8 cellular contexts compared by ENCODE assay signal in genomic region chr17:78779271-78779600, GRCh38. TPM values are rescaled to one million over a fixed set of nuclear protein-coding genes. Genes with fewer than 3 reads are reported as not detected.
A peak's percentile ranks its signal among the peaks of the same experiment; 100 is the strongest.
DNase-seq lines count a peak whose midpoint lies in the region; ATAC-seq and TF ChIP-seq lines count a peak whose summit lies in the region.
"Not testable (repeated sequence)": the region's sequence is repeated elsewhere in the genome, so short reads cannot be mapped to it uniquely, and the experiment has no call there.

No MANE protein-coding gene starts in this region.

- H3K36me3 Mint-ChIP-seq in CD4-positive, CD25-positive, alpha-beta regulatory T cell = peaks cover 15% of the 10 kb centered on the region
- not testable (repeated sequence) for H3K36me3 Mint-ChIP-seq in activated T-cell treated with anti-CD3 and anti-CD28 coated beads, Interleukin-2, amount 50 U/mL, for 4 hours (ENCODE audit: insufficient read depth); neural progenitor cell
- peaks cover 41% of the 10 kb centered on the region for H3K36me3 Mint-ChIP-seq in central memory CD8-positive, alpha-beta T cell (ENCODE audit: insufficient read depth)

- not testable (repeated sequence) for ATAC-seq in CD4-positive, CD25-positive, alpha-beta regulatory T cell (ENCODE audit: low read depth in 2 of 2); activated T-cell treated with anti-CD3 and anti-CD28 coated beads, Interleukin-2, amount 50 U/mL, for 4 hours; central memory CD8-positive, alpha-beta T cell (replicated peaks; ENCODE audit: extremely low read depth, poor library complexity, severe bottlenecking); left lung

- H3K4me1 ChIP-seq in CD4-positive, CD25-positive, alpha-beta regulatory T cell (ENCODE audit: control insufficient read depth, insufficient read depth, low read length, poor library complexity, severe bottlenecking) = peaks cover 71% of the 10 kb centered on the region
- H3K4me1 ChIP-seq in Loucy (ENCODE audit: insufficient read depth, low read length, poor library complexity, severe bottlenecking) (peaks cover 39% of the 10 kb centered on the region), left lung (peaks cover 14 to 80% of the 10 kb centered on the region in 2 donors), neural progenitor cell (peaks cover 12% of the 10 kb centered on the region), subcutaneous abdominal adipose tissue (ENCODE audit: control insufficient read depth in 5 of 5, insufficient read depth in 5 of 5, low read length in 5 of 5) (peaks cover 0 to 53% (median 38%) of the 10 kb centered on the region in 5 donors)

- H3F3A ChIP-seq in Loucy (ENCODE audit: low read depth) = not testable (repeated sequence)
- H3F3A ChIP-seq in neural progenitor cell (ENCODE audit: low read depth) = peaks cover 29% of the 10 kb centered on the region

- peaks cover 74% of the 10 kb centered on the region for H3K79me2 ChIP-seq in Loucy (ENCODE audit: insufficient read depth, low read length)
- H3K79me2 ChIP-seq in neural progenitor cell (ENCODE audit: low read depth) = not testable (repeated sequence)

- H3K9me3 Mint-ChIP-seq in CD4-positive, CD25-positive, alpha-beta regulatory T cell; activated T-cell treated with anti-CD3 and anti-CD28 coated beads, Interleukin-2, amount 50 U/mL, for 4 hours; central memory CD8-positive, alpha-beta T cell; neural progenitor cell: not testable (repeated sequence)

- intact Hi-C loops in left lung (cut with DNase I) = not testable (repeated sequence)

- peak overlapping the region; percentile 90 to 98 (median 92) for H3K4me3 Mint-ChIP-seq in CD4-positive, CD25-positive, alpha-beta regulatory T cell
- H3K4me3 Mint-ChIP-seq in activated T-cell treated with anti-CD3 and anti-CD28 coated beads, Interleukin-2, amount 50 U/mL, for 4 hours = peak overlapping the region; percentile 90
- H3K4me3 Mint-ChIP-seq in central memory CD8-positive, alpha-beta T cell = peak overlapping the region; percentile 86
- H3K4me3 Mint-ChIP-seq in neural progenitor cell = peak overlapping the region; percentile 72

- not testable (repeated sequence) for H3K9me3 ChIP-seq in CD4-positive, CD25-positive, alpha-beta regulatory T cell (ENCODE audit: control insufficient read depth in 2 of 2, low read length in 2 of 2); Loucy (ENCODE audit: insufficient read depth, low read depth, low read length); left lung; neural progenitor cell (ENCODE audit: low read depth); subcutaneous abdominal adipose tissue (ENCODE audit: control insufficient read depth in 5 of 5, low read length in 5 of 5)

- H3K9ac ChIP-seq in Loucy (ENCODE audit: low read depth, low read length, poor library complexity, severe bottlenecking) (peak overlapping the region; percentile 80), subcutaneous abdominal adipose tissue (ENCODE audit: low read length in 5 of 5) (peak overlapping the region in 2 of 5 donors; percentile 16 to 62)
- H3K9ac ChIP-seq in neural progenitor cell = not testable (repeated sequence)

- H3K27ac Mint-ChIP-seq in CD4-positive, CD25-positive, alpha-beta regulatory T cell = peak overlapping the region; percentile 96 to 100 (median 97)
- H3K27ac Mint-ChIP-seq in central memory CD8-positive, alpha-beta T cell (ENCODE audit: low read depth) = peak overlapping the region; percentile 94
- H3K27ac Mint-ChIP-seq in neural progenitor cell = not testable (repeated sequence)

- H2AFZ ChIP-seq in Loucy (ENCODE audit: low read length); neural progenitor cell (replicated peaks): not testable (repeated sequence)

- peak overlapping the region; percentile 92 for H3K27ac ChIP-seq in CD4-positive, CD25-positive, alpha-beta regulatory T cell (ENCODE audit: insufficient read depth, low read length, poor library complexity, severe bottlenecking)
- H3K27ac ChIP-seq in left lung (peak overlapping the region; percentile 94), subcutaneous abdominal adipose tissue (ENCODE audit: low read depth, low read length) (peak overlapping the region; percentile 32)
- not testable (repeated sequence) for H3K27ac ChIP-seq in neural progenitor cell

- not testable (repeated sequence) for H3K27me3 Mint-ChIP-seq in CD4-positive, CD25-positive, alpha-beta regulatory T cell; activated T-cell treated with anti-CD3 and anti-CD28 coated beads, Interleukin-2, amount 50 U/mL, for 4 hours (ENCODE audit: low read depth); central memory CD8-positive, alpha-beta T cell; neural progenitor cell (ENCODE audit: insufficient read depth, low read depth)

- H3K4me3 ChIP-seq in CD4-positive, CD25-positive, alpha-beta regulatory T cell (ENCODE audit: low read depth, low read length) = peak overlapping the region; percentile 99
- H3K4me3 ChIP-seq in Loucy (ENCODE audit: low read length, poor library complexity, severe bottlenecking) = peak overlapping the region; percentile 79
- peak overlapping the region in 1 of 2 donors; percentile 86 for H3K4me3 ChIP-seq in left lung
- not testable (repeated sequence) for H3K4me3 ChIP-seq in neural progenitor cell
- H3K4me3 ChIP-seq in subcutaneous abdominal adipose tissue (ENCODE audit: low read depth in 1 of 5, low read length in 5 of 5) = peak overlapping the region in 2 of 5 donors; percentile 50 to 82

- not testable (repeated sequence) for H3K36me3 ChIP-seq in CD4-positive, CD25-positive, alpha-beta regulatory T cell (ENCODE audit: control insufficient read depth, insufficient read depth, low read length); Loucy (ENCODE audit: insufficient read depth, low read length); left lung; neural progenitor cell; subcutaneous abdominal adipose tissue (ENCODE audit: control insufficient read depth in 5 of 5, insufficient read depth in 5 of 5, low read length in 5 of 5)

- DNase-seq in CD4-positive, CD25-positive, alpha-beta regulatory T cell; activated T-cell treated with anti-CD3 and anti-CD28 coated beads, Interleukin-2, amount 50 U/mL, for 4 hours; central memory CD8-positive, alpha-beta T cell (ENCODE audit: low spot score in 2 of 2); left lung; neural progenitor cell (ENCODE audit: low spot score): not testable (repeated sequence)
- peak; percentile 9 for DNase-seq in SIG-M5 treated with dmso at 0.1 percent for 504 hours (lab: John Stamatoyannopoulos, UW; ENCODE audit: unreplicated experiment)

- H3K27me3 ChIP-seq in CD4-positive, CD25-positive, alpha-beta regulatory T cell (ENCODE audit: control insufficient read depth, insufficient read depth, low read length); Loucy (ENCODE audit: insufficient read depth, low read length, poor library complexity, severe bottlenecking); left lung; subcutaneous abdominal adipose tissue (ENCODE audit: control insufficient read depth in 5 of 5, insufficient read depth in 4 of 5, low read length in 5 of 5): not testable (repeated sequence)
- peaks cover 37% of the 10 kb centered on the region for H3K27me3 ChIP-seq in neural progenitor cell

- H3K4me1 Mint-ChIP-seq in CD4-positive, CD25-positive, alpha-beta regulatory T cell = peaks cover 6 to 61% (median 33%) of the 10 kb centered on the region in 4 donors
- H3K4me1 Mint-ChIP-seq in activated T-cell treated with anti-CD3 and anti-CD28 coated beads, Interleukin-2, amount 50 U/mL, for 4 hours (ENCODE audit: low read depth) = peaks cover 60% of the 10 kb centered on the region
- H3K4me1 Mint-ChIP-seq in central memory CD8-positive, alpha-beta T cell = peaks cover 54% of the 10 kb centered on the region
- H3K4me1 Mint-ChIP-seq in neural progenitor cell = peaks cover 19% of the 10 kb centered on the region

- H4K20me1 ChIP-seq in Loucy (ENCODE audit: insufficient read depth, low read length, poor library complexity, severe bottlenecking) (peaks cover 17% of the 10 kb centered on the region), neural progenitor cell (ENCODE audit: low read depth) (peaks cover 42% of the 10 kb centered on the region)

- not testable (repeated sequence) for H3K9me2 ChIP-seq in Loucy (replicated peaks; ENCODE audit: low read depth, low read length)

- TF ChIP-seq CTCF in Loucy (conservative IDR thresholded peaks at IDR 0.05; ENCODE audit: low read length); left lung (IDR thresholded peaks at IDR 0.05); neural progenitor cell (IDR thresholded peaks at IDR 0.05): not testable (repeated sequence)

- peak overlapping the region; percentile 80 for H3K4me2 ChIP-seq in Loucy (ENCODE audit: low read depth, low read length, poor library complexity, severe bottlenecking)
- not testable (repeated sequence) for H3K4me2 ChIP-seq in neural progenitor cell

RNA-seq across cellular contexts. Expression of gene CYTH1, which starts 2.8 kb away (rescaled TPM):
- 487 TPM for total RNA-seq in CD4-positive, CD25-positive, alpha-beta regulatory T cell
- polyA plus RNA-seq in CD4-positive, CD25-positive, alpha-beta regulatory T cell = 100 to 1,000 TPM; 202 to 214 (median 206) TPM
- total RNA-seq in activated T-cell treated with anti-CD3 and anti-CD28 coated beads, Interleukin-2, amount 50 U/mL, for 4 hours = 10 to 100 TPM; 55.9 to 99.3 (median 82.8) TPM
- total RNA-seq in left lung = 10 to 100 TPM; 65.1 to 96.1 TPM
- 14.8 and 16.0 TPM in 2 replicates for total RNA-seq in neural progenitor cell (ENCODE audit: low replicate concordance)
